In the genomic region with DNA sequence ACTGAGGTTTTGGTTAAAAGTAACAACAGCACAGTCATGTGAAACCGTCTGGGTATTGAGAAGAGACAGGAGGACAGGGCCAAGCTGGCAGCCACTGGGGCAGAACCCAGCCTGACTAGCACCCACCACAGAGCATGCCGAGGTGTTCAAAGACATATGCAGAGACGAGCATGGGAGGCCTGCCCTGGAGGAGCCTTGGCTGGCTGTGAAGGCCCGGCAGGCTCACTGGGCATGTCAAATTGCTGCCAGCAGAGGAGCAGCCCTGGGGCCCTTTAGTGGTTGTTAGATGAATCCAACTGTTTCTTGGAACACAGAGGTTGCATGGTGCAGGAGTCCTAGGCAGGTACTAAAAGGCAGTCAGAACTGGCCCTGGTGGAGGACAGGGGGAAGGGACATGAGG, we compare ENCODE assay signal across 24 cellular contexts. TPM values are rescaled to one million over a fixed set of nuclear protein-coding genes. Genes with fewer than 3 reads are reported as not detected.
DNase-seq lines count a peak whose midpoint lies in the region; ATAC-seq, FAIRE-seq and TF ChIP-seq lines count a peak whose summit lies in the region.
"Had no signal": no experiment of that assay in that cellular context is flagged by ENCODE, and none has a peak within 500 bp of the region (broad histone marks: within the 10 kb centered on the region; RNA-seq: fewer than 3 reads in every experiment).

No MANE protein-coding gene starts in this region.

- no peak overlapping the region for H3K4me2 ChIP-seq in astrocyte (ENCODE audit: low read length)
- H3K4me2 ChIP-seq in mesendoderm (ENCODE audit: low read length): no peak overlapping the region
- H3K4me2 ChIP-seq: A549 had no signal

- H4K20me1 ChIP-seq in astrocyte (ENCODE audit: insufficient read depth, low read length): no peaks in the 10 kb centered on the region

- no peak overlapping the region for H3K56ac ChIP-seq in mesendoderm (ENCODE audit: low read length)

- H2BK120ac ChIP-seq in mesendoderm (ENCODE audit: low read depth, low read length): no peak overlapping the region

- H3K9ac ChIP-seq in astrocyte (ENCODE audit: low read length) (no peak overlapping the region), mesendoderm (ENCODE audit: low read length) (no peak overlapping the region)

- H3K4ac ChIP-seq in mesendoderm (ENCODE audit: low read depth, low read length): no peak overlapping the region

- H3K4me3 Mint-ChIP-seq in astrocyte (ENCODE audit: unreplicated experiment): no peak overlapping the region
- H3K4me3 Mint-ChIP-seq: CD14-positive monocyte; CD8-positive, alpha-beta T cell; HFFc6 had no signal

- no peak overlapping the region for H2AK5ac ChIP-seq in mesendoderm (ENCODE audit: low read length)

- no peak for ATAC-seq in RWPE2 (ENCODE audit: low read depth)
- ATAC-seq in HG02678 (IDR thresholded peaks at IDR 0.05; ENCODE audit: unreplicated experiment): no peak
- no peak for ATAC-seq in GM19455 (IDR thresholded peaks at IDR 0.05; ENCODE audit: unreplicated experiment)
- ATAC-seq: A549; CD8-positive, alpha-beta T cell; HepG2 had no signal

- H3K27ac Mint-ChIP-seq in astrocyte (ENCODE audit: unreplicated experiment): peak overlapping the region; percentile 24
- H3K27ac Mint-ChIP-seq: CD14-positive monocyte; CD8-positive, alpha-beta T cell; HFFc6 had no signal

- no peaks in the 10 kb centered on the region for H3K4me1 Mint-ChIP-seq in astrocyte (ENCODE audit: low read depth, unreplicated experiment)

- no peak overlapping the region for H2AFZ ChIP-seq in astrocyte (ENCODE audit: low read depth, low read length)

- no peak overlapping the region for H3K23ac ChIP-seq in mesendoderm (ENCODE audit: low read length)

- no peak overlapping the region for H2BK15ac ChIP-seq in mesendoderm (replicated peaks; ENCODE audit: low read depth)

- H3K27ac ChIP-seq in RWPE2 (ENCODE audit: poor library complexity, severe bottlenecking): no peak overlapping the region
- H3K27ac ChIP-seq in astrocyte (ENCODE audit: low read depth, low read length): no peak overlapping the region
- no peak overlapping the region for H3K27ac ChIP-seq in mesendoderm (ENCODE audit: low read depth, low read length)
- no peak overlapping the region for H3K27ac ChIP-seq in suprapubic skin
- H3K27ac ChIP-seq: A549 had no signal

- no peaks in the 10 kb centered on the region for H3K79me1 ChIP-seq in mesendoderm (ENCODE audit: low read length)

- no peak overlapping the region for H4K5ac ChIP-seq in mesendoderm (ENCODE audit: low read length)

- H3K18ac ChIP-seq in mesendoderm (ENCODE audit: low read length): no peak overlapping the region

- no peak overlapping the region for H3K4me3 ChIP-seq in RWPE2 (ENCODE audit: severe bottlenecking)
- no peak overlapping the region for H3K4me3 ChIP-seq in astrocyte (ENCODE audit: insufficient read depth, low read depth, low read length)
- H3K4me3 ChIP-seq in mesendoderm (ENCODE audit: low read length): no peak overlapping the region
- H3K4me3 ChIP-seq in suprapubic skin: no peak overlapping the region
- H3K4me3 ChIP-seq: A549 had no signal

- no peaks in the 10 kb centered on the region for H3K79me2 ChIP-seq in astrocyte (ENCODE audit: insufficient read depth, low read length)
- no peaks in the 10 kb centered on the region for H3K79me2 ChIP-seq in mesendoderm (ENCODE audit: control insufficient read depth, insufficient read depth, low read length)

- H3K4me1 ChIP-seq in RWPE2 (ENCODE audit: insufficient read depth, poor library complexity, severe bottlenecking): no peaks in the 10 kb centered on the region
- H3K4me1 ChIP-seq in astrocyte (ENCODE audit: insufficient read depth, low read length): no peaks in the 10 kb centered on the region
- no peaks in the 10 kb centered on the region for H3K4me1 ChIP-seq in mesendoderm (ENCODE audit: control insufficient read depth, low read depth, low read length)
- H3K4me1 ChIP-seq in suprapubic skin: peaks cover 2% of the 10 kb centered on the region
- H3K4me1 ChIP-seq: A549 had no signal

- FAIRE-seq in astrocyte (lab: Jason Lieb, UNC): no peak
- FAIRE-seq: A549, D721Med, G401.6, GM12891, HepG2, HTR-8/SVneo had no signal

- no peak for TF ChIP-seq POLR2A in suprapubic skin (IDR thresholded peaks at IDR 0.05)

- no peaks in the 10 kb centered on the region for H3K9me3 ChIP-seq in RWPE2 (ENCODE audit: severe bottlenecking)
- H3K9me3 ChIP-seq in astrocyte (ENCODE audit: insufficient read depth, low read depth, low read length): no peaks in the 10 kb centered on the region
- no peaks in the 10 kb centered on the region for H3K9me3 ChIP-seq in suprapubic skin
- H3K9me3 ChIP-seq: A549 had no signal

- TF ChIP-seq EP300 in suprapubic skin (IDR thresholded peaks at IDR 0.05): no peak

- H3K27me3 ChIP-seq in RWPE2 (ENCODE audit: insufficient read depth, poor library complexity, severe bottlenecking): no peaks in the 10 kb centered on the region
- H3K27me3 ChIP-seq in astrocyte (ENCODE audit: insufficient read depth, low read length): no peaks in the 10 kb centered on the region
- no peaks in the 10 kb centered on the region for H3K27me3 ChIP-seq in mesendoderm (ENCODE audit: insufficient read depth, low read length, poor library complexity)
- H3K27me3 ChIP-seq in suprapubic skin: peaks cover 3% of the 10 kb centered on the region

- no peaks in the 10 kb centered on the region for H3K36me3 ChIP-seq in RWPE2 (ENCODE audit: low read depth)
- H3K36me3 ChIP-seq in astrocyte (ENCODE audit: insufficient read depth, low read length): no peaks in the 10 kb centered on the region
- no peaks in the 10 kb centered on the region for H3K36me3 ChIP-seq in mesendoderm (ENCODE audit: control insufficient read depth, insufficient read depth, low read length)
- H3K36me3 ChIP-seq in suprapubic skin: no peaks in the 10 kb centered on the region

- peak; percentile 36 for DNase-seq in RWPE2 (ENCODE audit: low spot score)
- no peak for DNase-seq in astrocyte (ENCODE audit: low read depth)
- peak; percentile 18 for DNase-seq in mesendoderm
- peak; percentile 34 to 47 for DNase-seq in suprapubic skin (ENCODE audit: low spot score in 2 of 2)
- DNase-seq in glomerular visceral epithelial cell (ENCODE audit: extremely low spot score): no peak
- DNase-seq: CD8-positive, alpha-beta T cell; COR-L47; DMS153; DMS79 treated with DMSO at 0.1 percent for 48 hours; EL; HCEC 1CT; HFFc6 had no signal

- H3K9me3 Mint-ChIP-seq in astrocyte (ENCODE audit: unreplicated experiment): no peaks in the 10 kb centered on the region
- H3K9me3 Mint-ChIP-seq: CD8-positive, alpha-beta T cell; HFFc6 had no signal

- H3K27me3 Mint-ChIP-seq in astrocyte (ENCODE audit: low read depth, unreplicated experiment): peaks cover 58% of the 10 kb centered on the region

- no peak overlapping the region for H2BK5ac ChIP-seq in mesendoderm (ENCODE audit: low read length)

- H3K36me3 Mint-ChIP-seq in astrocyte (ENCODE audit: low read depth, unreplicated experiment): no peaks in the 10 kb centered on the region
- H3K36me3 Mint-ChIP-seq: CD14-positive monocyte; CD8-positive, alpha-beta T cell had no signal

- no peak overlapping the region for H4K8ac ChIP-seq in mesendoderm (ENCODE audit: low read depth, low read length)

- TF ChIP-seq CTCF in RWPE2 (IDR thresholded peaks at IDR 0.05; ENCODE audit: poor library complexity, severe bottlenecking): no peak
- TF ChIP-seq CTCF in astrocyte (IDR thresholded peaks at IDR 0.05; ENCODE audit: insufficient read depth, low read depth, low read length): no peak
- no peak for TF ChIP-seq CTCF in suprapubic skin (IDR thresholded peaks at IDR 0.05)

- WGBS in mesendoderm (ENCODE audit: extremely low coverage, insufficient coverage, low lambda C conversion rate): no CpG with 5 or more reads among the region's 4 CpGs
- 66% methylated on average over 4 of the region's 4 CpGs for WGBS in suprapubic skin

RNA-seq across cellular contexts. Expression of a gene that starts 5.0 kb away (rescaled TPM):
- total RNA-seq in astrocyte: not detected in 2 replicates
- polyA plus RNA-seq in mesendoderm (2013, experiment 1 of 2): not detected
- polyA plus RNA-seq in mesendoderm (2013, experiment 2 of 2): not detected
- not detected for total RNA-seq in suprapubic skin
- total RNA-seq: CD8-positive, alpha-beta T cell; H4; HepG2; HFFc6 had no signal
- polyA plus RNA-seq: A549, AG04450, BJ, CD14-positive monocyte, HepG2 had no signal

RNA-seq across cellular contexts. Expression of a gene that starts 17.3 kb away (rescaled TPM):
- total RNA-seq in astrocyte (2.2 and 6.1 TPM in 2 replicates), suprapubic skin (1 to 10 TPM in 2 of 4 donors, not detected in 2; 1.3 to 1.4 TPM)
- 0.08 TPM for polyA plus RNA-seq in mesendoderm (2013, experiment 1 of 2)
- 0.17 TPM for polyA plus RNA-seq in mesendoderm (2013, experiment 2 of 2)
- total RNA-seq: H4, HepG2, HFFc6 had no signal
- polyA plus RNA-seq: BJ, CD14-positive monocyte had no signal

RNA-seq across cellular contexts. Expression of a gene that starts 30.9 kb away (rescaled TPM):
- total RNA-seq in astrocyte (not detected in 2 replicates), suprapubic skin (not detected)
- not detected for polyA plus RNA-seq in mesendoderm (2013, experiment 1 of 2)
- polyA plus RNA-seq in mesendoderm (2013, experiment 2 of 2): not detected
- total RNA-seq: CD8-positive, alpha-beta T cell; H4; HepG2; HFFc6 had no signal
- polyA plus RNA-seq: A549, AG04450, BJ, CD14-positive monocyte, HepG2 had no signal

Comparison
In these comparisons a context has a peak if more than half of its experiments do, and no peak if none do; other contexts are left out.
1. DNase-seq: peak in RWPE2 (single experiment), mesendoderm (single experiment) and suprapubic skin (2 of 2); none in astrocyte (single experiment) and glomerular visceral epithelial cell (single experiment).